In the genomic region with DNA sequence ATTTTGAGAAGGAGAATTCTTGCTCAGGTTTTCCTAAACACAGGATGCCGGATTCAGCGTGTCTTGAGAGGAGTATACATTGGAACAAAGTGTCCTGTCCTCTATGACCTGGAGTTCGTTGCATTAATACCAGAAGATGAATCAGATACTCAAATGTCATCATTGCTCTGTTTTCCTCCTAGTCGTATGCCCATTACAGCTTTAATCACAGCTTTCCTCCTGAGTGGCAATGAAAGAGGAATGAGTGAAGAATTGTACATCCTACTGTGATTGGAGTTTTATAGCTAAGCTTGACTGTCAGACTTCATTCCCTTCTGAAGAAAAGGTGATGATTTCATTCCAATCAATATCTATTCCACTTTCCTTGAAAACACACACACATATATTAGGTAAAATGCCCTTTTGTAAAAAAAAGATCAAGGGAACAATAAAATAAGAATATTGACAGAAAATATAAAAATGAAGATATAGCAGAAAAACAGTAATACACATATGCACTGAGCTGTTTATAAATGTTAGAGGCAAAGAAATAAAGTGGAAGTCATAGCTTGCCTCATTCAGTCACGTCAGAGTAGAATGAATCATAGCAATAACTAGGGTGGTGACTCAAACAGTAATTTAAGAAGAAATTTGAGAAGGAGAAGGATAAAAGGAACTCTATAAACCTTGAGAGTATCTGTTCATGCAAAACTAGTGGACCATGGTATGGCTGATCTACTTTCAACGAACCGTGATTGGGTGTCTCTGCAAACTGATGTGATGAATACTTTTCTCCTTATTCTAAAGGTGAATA, we compare ENCODE assay signal across 10 cellular contexts.
DNase-seq lines count a peak whose midpoint lies in the region; ATAC-seq and TF ChIP-seq lines count a peak whose summit lies in the region.
"Had no signal": no experiment of that assay in that cellular context is flagged by ENCODE, and none has a peak within 500 bp of the region (broad histone marks: within the 10 kb centered on the region; RNA-seq: fewer than 3 reads in every experiment).

No MANE protein-coding gene starts in this region.

- no peak for TF ChIP-seq CTCF in fibroblast of the aortic adventitia (IDR thresholded peaks at IDR 0.05; ENCODE audit: insufficient read depth, low read length)

- H3K27ac Mint-ChIP-seq in naive thymus-derived CD8-positive, alpha-beta T cell, result no peak overlapping the region
- H3K27ac Mint-ChIP-seq: activated CD4-positive, alpha-beta T cell treated with anti-CD3 and anti-CD28 coated beads for 36 hours had no signal

- peak; percentile 93 for ATAC-seq in SK-N-SH treated with all-trans-retinoic acid at 6 μM for 48 hours
- ATAC-seq in naive thymus-derived CD8-positive, alpha-beta T cell, result no peak
- ATAC-seq: activated CD4-positive, alpha-beta T cell treated with anti-CD3 and anti-CD28 coated beads for 36 hours had no signal

- peaks cover 0 to 18% (median 2%) of the 10 kb centered on the region in 9 donors for H3K9me3 Mint-ChIP-seq in naive thymus-derived CD8-positive, alpha-beta T cell

- H3K4me3 ChIP-seq in fibroblast of the aortic adventitia (ENCODE audit: low read depth, low read length), result no peak overlapping the region

- H3K4me1 Mint-ChIP-seq in naive thymus-derived CD8-positive, alpha-beta T cell, result peaks cover 0 to 8% (median under 1%) of the 10 kb centered on the region in 4 donors
- H3K4me1 Mint-ChIP-seq: activated CD4-positive, alpha-beta T cell treated with anti-CD3 and anti-CD28 coated beads for 36 hours had no signal

- POLR2A ChIA-PET in HEK293T (lab: Yijun Ruan, JAX), result no interaction called here
- POLR2A ChIA-PET in naive thymus-derived CD8-positive, alpha-beta T cell (lab: Charles Lee), result no interaction called here

- no peak overlapping the region for H3K4me3 Mint-ChIP-seq in naive thymus-derived CD8-positive, alpha-beta T cell
- H3K4me3 Mint-ChIP-seq: activated CD4-positive, alpha-beta T cell treated with anti-CD3 and anti-CD28 coated beads for 36 hours had no signal

- H3K36me3 Mint-ChIP-seq in naive thymus-derived CD8-positive, alpha-beta T cell, result no peaks in the 10 kb centered on the region

- DNase-seq in HEK293T (ENCODE audit: extremely low spot score) (no peak), fibroblast of the aortic adventitia (ENCODE audit: low read depth) (peak; percentile 84), superior temporal gyrus (ENCODE audit: extremely low spot score) (peak; percentile 46), NCI-H510A (lab: John Stamatoyannopoulos, UW) (no peak)
- DNase-seq in naive thymus-derived CD8-positive, alpha-beta T cell, result no peak
- DNase-seq in activated T-cell treated with anti-CD3 and anti-CD28 coated beads, Interleukin-2, amount 50 U/mL, for 1 hour, result no peak
- DNase-seq: activated CD4-positive, alpha-beta T cell treated with anti-CD3 and anti-CD28 coated beads for 36 hours; central memory CD4-positive, alpha-beta T cell; retina had no signal

- CTCF ChIA-PET in HEK293T (lab: Yijun Ruan, JAX), result interaction anchor here (1.3 kb wide), 1 partner anchor 61 kb away, joined by 3 read pairs; no protein-coding TSS in a partner anchor

- H3K27me3 Mint-ChIP-seq in naive thymus-derived CD8-positive, alpha-beta T cell, result peaks cover 0 to 12% (median 10%) of the 10 kb centered on the region in 5 donors

TF ChIP-seq in HEK293T, 16 proteins besides CTCF, POLR2A, EP300 and RAD21:
- TF ChIP-seq TARDBP (IDR thresholded peaks at IDR 0.05) (no peak), FOXM1 (IDR thresholded peaks at IDR 0.05; ENCODE audit: borderline replicate concordance) (no peak), L3MBTL2 (conservative IDR thresholded peaks at IDR 0.05) (no peak), ZNF384 (IDR thresholded peaks at IDR 0.05) (no peak), PKNOX1 (IDR thresholded peaks at IDR 0.05) (peak; percentile 62), CTBP1 (IDR thresholded peaks at IDR 0.05; ENCODE audit: borderline replicate concordance) (no peak), FOXK2 (IDR thresholded peaks at IDR 0.05) (no peak), FOXA1 (IDR thresholded peaks at IDR 0.05) (no peak)
TF ChIP-seq in HEK293T: peak in this region for 1.

TF ChIP-seq in SK-N-SH treated with all-trans-retinoic acid at 6 μM for 48 hours, 23 proteins besides CTCF, POLR2A, EP300 and RAD21:
- TF ChIP-seq, protein P1, sequence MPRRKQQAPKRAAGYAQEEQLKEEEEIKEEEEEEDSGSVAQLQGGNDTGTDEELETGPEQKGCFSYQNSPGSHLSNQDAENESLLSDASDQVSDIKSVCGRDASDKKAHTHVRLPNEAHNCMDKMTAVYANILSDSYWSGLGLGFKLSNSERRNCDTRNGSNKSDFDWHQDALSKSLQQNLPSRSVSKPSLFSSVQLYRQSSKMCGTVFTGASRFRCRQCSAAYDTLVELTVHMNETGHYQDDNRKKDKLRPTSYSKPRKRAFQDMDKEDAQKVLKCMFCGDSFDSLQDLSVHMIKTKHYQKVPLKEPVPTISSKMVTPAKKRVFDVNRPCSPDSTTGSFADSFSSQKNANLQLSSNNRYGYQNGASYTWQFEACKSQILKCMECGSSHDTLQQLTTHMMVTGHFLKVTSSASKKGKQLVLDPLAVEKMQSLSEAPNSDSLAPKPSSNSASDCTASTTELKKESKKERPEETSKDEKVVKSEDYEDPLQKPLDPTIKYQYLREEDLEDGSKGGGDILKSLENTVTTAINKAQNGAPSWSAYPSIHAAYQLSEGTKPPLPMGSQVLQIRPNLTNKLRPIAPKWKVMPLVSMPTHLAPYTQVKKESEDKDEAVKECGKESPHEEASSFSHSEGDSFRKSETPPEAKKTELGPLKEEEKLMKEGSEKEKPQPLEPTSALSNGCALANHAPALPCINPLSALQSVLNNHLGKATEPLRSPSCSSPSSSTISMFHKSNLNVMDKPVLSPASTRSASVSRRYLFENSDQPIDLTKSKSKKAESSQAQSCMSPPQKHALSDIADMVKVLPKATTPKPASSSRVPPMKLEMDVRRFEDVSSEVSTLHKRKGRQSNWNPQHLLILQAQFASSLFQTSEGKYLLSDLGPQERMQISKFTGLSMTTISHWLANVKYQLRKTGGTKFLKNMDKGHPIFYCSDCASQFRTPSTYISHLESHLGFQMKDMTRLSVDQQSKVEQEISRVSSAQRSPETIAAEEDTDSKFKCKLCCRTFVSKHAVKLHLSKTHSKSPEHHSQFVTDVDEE (CRISPR knock-in tag; IDR thresholded peaks at IDR 0.05), result no peak
- no peak; the same call in 1 of the 2 replicates for TF ChIP-seq ZC3H10 (CRISPR knock-in tag; IDR thresholded peaks at IDR 0.05)
- TF ChIP-seq TOX (CRISPR knock-in tag; IDR thresholded peaks at IDR 0.05; ENCODE audit: borderline replicate concordance), result peak; percentile 55; the same call in 1 of the 2 replicates
- no peak for TF ChIP-seq CSRNP3 (CRISPR knock-in tag; IDR thresholded peaks at IDR 0.05)
- TF ChIP-seq POU6F1 (CRISPR knock-in tag; IDR thresholded peaks at IDR 0.05; ENCODE audit: borderline replicate concordance, low read depth), result no peak
- TF ChIP-seq RARB (CRISPR knock-in tag; IDR thresholded peaks at IDR 0.05), result no peak
- TF ChIP-seq CREB5 (CRISPR knock-in tag; IDR thresholded peaks at IDR 0.05; ENCODE audit: low read depth), result no peak

Comparison
In these comparisons a context has a peak if more than half of its experiments do, and no peak if none do; other contexts are left out.
1. DNase-seq: peak in fibroblast of the aortic adventitia (single experiment) and superior temporal gyrus (single experiment); none in HEK293T (single experiment), naive thymus-derived CD8-positive, alpha-beta T cell (0 of 10), NCI-H510A (single experiment) and activated T-cell treated with anti-CD3 and anti-CD28 coated beads, Interleukin-2, amount 50 U/mL, for 1 hour (single experiment).